In the genomic region with DNA sequence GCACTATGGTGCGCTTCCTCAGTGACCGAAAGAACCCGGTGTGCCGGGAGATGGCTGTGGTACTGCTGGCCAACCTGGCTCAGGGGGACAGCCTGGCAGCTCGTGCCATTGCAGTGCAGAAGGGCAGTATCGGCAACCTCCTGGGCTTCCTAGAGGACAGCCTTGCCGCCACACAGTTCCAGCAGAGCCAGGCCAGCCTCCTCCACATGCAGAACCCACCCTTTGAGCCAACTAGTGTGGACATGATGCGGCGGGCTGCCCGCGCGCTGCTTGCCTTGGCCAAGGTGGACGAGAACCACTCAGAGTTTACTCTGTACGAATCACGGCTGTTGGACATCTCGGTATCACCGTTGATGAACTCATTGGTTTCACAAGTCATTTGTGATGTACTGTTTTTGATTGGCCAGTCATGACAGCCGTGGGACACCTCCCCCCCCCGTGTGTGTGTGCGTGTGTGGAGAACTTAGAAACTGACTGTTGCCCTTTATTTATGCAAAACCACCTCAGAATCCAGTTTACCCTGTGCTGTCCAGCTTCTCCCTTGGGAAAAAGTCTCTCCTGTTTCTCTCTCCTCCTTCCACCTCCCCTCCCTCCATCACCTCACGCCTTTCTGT, we compare ENCODE assay signal across 1 cellular context.
TF ChIP-seq lines count a peak whose summit lies in the region.

No MANE protein-coding gene starts in this region.

TF ChIP-seq in neural cell, 6 proteins besides CTCF, POLR2A, EP300 and RAD21 (continued from another document):
- TF ChIP-seq, protein P1, sequence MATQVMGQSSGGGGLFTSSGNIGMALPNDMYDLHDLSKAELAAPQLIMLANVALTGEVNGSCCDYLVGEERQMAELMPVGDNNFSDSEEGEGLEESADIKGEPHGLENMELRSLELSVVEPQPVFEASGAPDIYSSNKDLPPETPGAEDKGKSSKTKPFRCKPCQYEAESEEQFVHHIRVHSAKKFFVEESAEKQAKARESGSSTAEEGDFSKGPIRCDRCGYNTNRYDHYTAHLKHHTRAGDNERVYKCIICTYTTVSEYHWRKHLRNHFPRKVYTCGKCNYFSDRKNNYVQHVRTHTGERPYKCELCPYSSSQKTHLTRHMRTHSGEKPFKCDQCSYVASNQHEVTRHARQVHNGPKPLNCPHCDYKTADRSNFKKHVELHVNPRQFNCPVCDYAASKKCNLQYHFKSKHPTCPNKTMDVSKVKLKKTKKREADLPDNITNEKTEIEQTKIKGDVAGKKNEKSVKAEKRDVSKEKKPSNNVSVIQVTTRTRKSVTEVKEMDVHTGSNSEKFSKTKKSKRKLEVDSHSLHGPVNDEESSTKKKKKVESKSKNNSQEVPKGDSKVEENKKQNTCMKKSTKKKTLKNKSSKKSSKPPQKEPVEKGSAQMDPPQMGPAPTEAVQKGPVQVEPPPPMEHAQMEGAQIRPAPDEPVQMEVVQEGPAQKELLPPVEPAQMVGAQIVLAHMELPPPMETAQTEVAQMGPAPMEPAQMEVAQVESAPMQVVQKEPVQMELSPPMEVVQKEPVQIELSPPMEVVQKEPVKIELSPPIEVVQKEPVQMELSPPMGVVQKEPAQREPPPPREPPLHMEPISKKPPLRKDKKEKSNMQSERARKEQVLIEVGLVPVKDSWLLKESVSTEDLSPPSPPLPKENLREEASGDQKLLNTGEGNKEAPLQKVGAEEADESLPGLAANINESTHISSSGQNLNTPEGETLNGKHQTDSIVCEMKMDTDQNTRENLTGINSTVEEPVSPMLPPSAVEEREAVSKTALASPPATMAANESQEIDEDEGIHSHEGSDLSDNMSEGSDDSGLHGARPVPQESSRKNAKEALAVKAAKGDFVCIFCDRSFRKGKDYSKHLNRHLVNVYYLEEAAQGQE (IDR thresholded peaks at IDR 0.05; ENCODE audit: borderline replicate concordance), result no peak
